In genomic region chr22:29388759-29389090, GRCh38 we compare ENCODE assay signal across 9 cellular contexts. TPM values are rescaled to one million over a fixed set of nuclear protein-coding genes. Genes with fewer than 3 reads are reported as not detected.
DNase-seq lines count a peak whose midpoint lies in the region; ATAC-seq and TF ChIP-seq lines count a peak whose summit lies in the region.
"Had no signal": no experiment of that assay in that cellular context is flagged by ENCODE, and none has a peak within 500 bp of the region (broad histone marks: within the 10 kb centered on the region; RNA-seq: fewer than 3 reads in every experiment).

No MANE protein-coding gene starts in this region.

- H3K36me3 Mint-ChIP-seq in activated naive CD8-positive, alpha-beta T cell treated with anti-CD3 and anti-CD28 coated beads for 36 hours: peaks cover 13% of the 10 kb centered on the region

- no peak for TF ChIP-seq POLR2A in transverse colon (IDR thresholded peaks at IDR 0.05)

- H3K36me3 ChIP-seq in BJ (ENCODE audit: control insufficient read depth, insufficient read depth, low read length) (peaks cover 4% of the 10 kb centered on the region; the same call in 1 of the 2 replicates), left lung (peaks cover 0 to 11% of the 10 kb centered on the region in 2 donors), transverse colon (no peaks in the 10 kb centered on the region)

- H3K27me3 Mint-ChIP-seq in activated naive CD8-positive, alpha-beta T cell treated with anti-CD3 and anti-CD28 coated beads for 36 hours: no peaks in the 10 kb centered on the region

- no peaks in the 10 kb centered on the region for H3K9me3 Mint-ChIP-seq in activated naive CD8-positive, alpha-beta T cell treated with anti-CD3 and anti-CD28 coated beads for 36 hours

- TF ChIP-seq CTCF in BJ (IDR thresholded peaks at IDR 0.05; ENCODE audit: insufficient read depth, low read depth, low read length) (no peak), HFF-Myc (IDR thresholded peaks at IDR 0.05; ENCODE audit: low read depth, low read length, missing control alignments) (no peak), left lung (IDR thresholded peaks at IDR 0.05) (no peak), transverse colon (IDR thresholded peaks at IDR 0.05) (no peak)

- 14% methylated on average over 9 of the region's 9 CpGs; no CpG with 5 or more reads in 1 of the 2 donors for WGBS in transverse colon (ENCODE audit: low coverage in 1 of 2), 2 donors

- intact Hi-C loops in left lung (cut with DNase I) (no loop called here), transverse colon (cut with DNase I; ENCODE audit: low total_unique reads) (no loop called here)

- H3K9me3 ChIP-seq in left lung (no peaks in the 10 kb centered on the region), transverse colon (no peaks in the 10 kb centered on the region)

- ATAC-seq in left lung: no peak

- H3K27ac ChIP-seq in left lung: peak overlapping the region; percentile 84 to 87
- peak overlapping the region; percentile 83 to 93 (median 88) for H3K27ac ChIP-seq in transverse colon

- peak overlapping the region; percentile 90 for H3K4me3 Mint-ChIP-seq in activated naive CD8-positive, alpha-beta T cell treated with anti-CD3 and anti-CD28 coated beads for 36 hours

- peaks cover 14 to 49% of the 10 kb centered on the region in 2 donors for H3K4me1 ChIP-seq in left lung
- H3K4me1 ChIP-seq in transverse colon: peaks cover 6 to 51% (median 40%) of the 10 kb centered on the region in 4 donors

- POLR2A ChIA-PET in BJ (lab: Charles Lee): no interaction called here

- CTCF ChIA-PET in BJ (lab: Yijun Ruan, JAX): interaction anchor here (1.1 to 1.4 kb wide), 3 partner anchors 9 to 82 kb away, joined by 3 read pairs; no protein-coding TSS in a partner anchor

- TF ChIP-seq EP300 in transverse colon (IDR thresholded peaks at IDR 0.05; ENCODE audit: low read depth): no peak

- H3K4me1 Mint-ChIP-seq in activated naive CD8-positive, alpha-beta T cell treated with anti-CD3 and anti-CD28 coated beads for 36 hours: peaks cover 41% of the 10 kb centered on the region

- in situ Hi-C loops in transverse colon (cut with MboI; ENCODE audit: low pct_ligation_motif_present in 1 of 4, low pct_unique_long_range_greater_than_20kb in 1 of 4, low sequenced_read_pairs in 3 of 4): loop anchor here in 1 of 4 donors (25.0 kb wide), 1 partner anchor 101 kb away; no protein-coding TSS in a partner anchor

- H3K27me3 ChIP-seq in BJ (ENCODE audit: control insufficient read depth, insufficient read depth, low read length): no peaks in the 10 kb centered on the region
- H3K27me3 ChIP-seq in left lung: no peaks in the 10 kb centered on the region
- H3K27me3 ChIP-seq in transverse colon: no peaks in the 10 kb centered on the region

- peak overlapping the region; percentile 91 for H3K27ac Mint-ChIP-seq in activated naive CD8-positive, alpha-beta T cell treated with anti-CD3 and anti-CD28 coated beads for 36 hours

- H3K4me3 ChIP-seq in BJ (ENCODE audit: low read depth, low read length): peak overlapping the region; percentile 77
- peak overlapping the region; percentile 65 for H3K4me3 ChIP-seq in HFF-Myc (replicated peaks; ENCODE audit: low read depth, low read length)
- H3K4me3 ChIP-seq in left lung: peak overlapping the region; percentile 54 to 87
- peak overlapping the region; percentile 57 to 83 (median 74) for H3K4me3 ChIP-seq in transverse colon

- DNase-seq in BJ (ENCODE audit: low read depth) (no peak), HFF-Myc (ENCODE audit: extremely low read depth, low read depth) (no peak), left lung (no peak), transverse colon (no peak), NCI-H510A treated with DMSO at 0.1 percent for 48 hours (lab: John Stamatoyannopoulos, UW) (no peak), GM19238 (ENCODE audit: insufficient read length, low spot score) (no peak), COR-L47 (lab: John Stamatoyannopoulos, UW) (no peak)
- DNase-seq in activated naive CD8-positive, alpha-beta T cell treated with anti-CD3 and anti-CD28 coated beads for 36 hours: no peak

RNA-seq across cellular contexts. Expression of gene AP1B1, which starts 0.4 kb away (rescaled TPM):
- 40.1 and 75.0 TPM in 2 replicates for polyA plus RNA-seq in BJ (2011; rRNA removed)
- polyA minus RNA-seq in BJ (2011; rRNA and poly(A)+ RNA removed): 93.5 and 116 TPM in 2 replicates
- 10 to 100 TPM; 66.5 to 72.0 TPM for total RNA-seq in activated naive CD8-positive, alpha-beta T cell treated with anti-CD3 and anti-CD28 coated beads for 36 hours
- 10 to 100 TPM; 71.6 to 99.1 TPM for total RNA-seq in left lung
- 100 to 1,000 TPM in 2 of 4 donors, 10 to 100 TPM in 2; 45.6 to 107 (median 92.4) TPM for total RNA-seq in transverse colon

RNA-seq across cellular contexts. Expression of gene RFPL1, which starts 49.7 kb away (rescaled TPM):
- polyA plus RNA-seq in BJ (2011; rRNA removed): not detected in 2 replicates
- not detected in 2 replicates for polyA minus RNA-seq in BJ (2011; rRNA and poly(A)+ RNA removed)
- not detected for total RNA-seq in activated naive CD8-positive, alpha-beta T cell treated with anti-CD3 and anti-CD28 coated beads for 36 hours
- total RNA-seq in left lung (not detected), transverse colon (not detected)
- total RNA-seq: pulmonary artery endothelial cell had no signal
